21 cellular contexts compared by ENCODE assay signal in genomic region chr18:55287146-55287806, GRCh38.
DNase-seq lines count a peak whose midpoint lies in the region; ATAC-seq, FAIRE-seq and TF ChIP-seq lines count a peak whose summit lies in the region.
"Had no signal": no experiment of that assay in that cellular context is flagged by ENCODE, and none has a peak within 500 bp of the region (broad histone marks: within the 10 kb centered on the region; RNA-seq: fewer than 3 reads in every experiment).

No MANE protein-coding gene starts in this region.

- H3K18ac ChIP-seq in mesendoderm (ENCODE audit: low read length) = no peak overlapping the region

- H3K27ac Mint-ChIP-seq in HFFc6 = peak overlapping the region; percentile 75
- H3K27ac Mint-ChIP-seq: activated CD4-positive, alpha-beta memory T cell treated with anti-CD3 and anti-CD28 coated beads, Interleukin-2, amount 10 ng/mL, durations not matched to agents 7 days and 5 days; activated T-helper 2 cell treated with anti-CD3 and anti-CD28 coated beads, Interferon-gamma antibody, Interleukin-2, Interleukin-4, amounts not matched to agents 10 μg/mL and 5 μg/mL and 100 μg/mL, durations not matched to agents 14 hours and 24 hours and 36 hours had no signal

- in situ Hi-C loops in HepG2 (cut with HindIII; ENCODE audit: extremely low pct_ligation_motif_present, low pct_unique_long_range_greater_than_20kb) = no loop called here

- DNase-seq in A673 (ENCODE audit: low spot score) (no peak), HFFc6 (no peak), cerebellar cortex (ENCODE audit: low spot score) (peak; percentile 67), mesendoderm (peak; percentile 14), HepG2 (ENCODE audit: low spot score) (no peak), adrenal gland (no peak), suprapubic skin (ENCODE audit: low spot score in 2 of 2) (no peak)
- no peak for DNase-seq in activated naive CD4-positive, alpha-beta T cell treated with Interleukin-2 at 50 U/mL for 16 hours
- DNase-seq: activated CD4-positive, alpha-beta memory T cell treated with anti-CD3 and anti-CD28 coated beads, Interleukin-2, amount 10 ng/mL, durations not matched to agents 7 days and 5 days; amygdala; cortex of kidney; KG1; NCI-H1930; sigmoid colon; stimulated activated CD4-positive, alpha-beta T cell treated with anti-CD3 and anti-CD28 coated beads, Interleukin-4, amount 100 ng/mL, for 4 hours had no signal

- H3K9ac ChIP-seq in mesendoderm (ENCODE audit: low read length) (no peak overlapping the region), HepG2 (ENCODE audit: insufficient read depth, low read depth, low read length) (no peak overlapping the region)

- no peak overlapping the region for H3K4me3 ChIP-seq in A673 (ENCODE audit: low read depth, low read length, poor library complexity, severe bottlenecking)
- H3K4me3 ChIP-seq in mesendoderm (ENCODE audit: low read length) = no peak overlapping the region
- H3K4me3 ChIP-seq in HepG2 (replicated peaks in 1 of 3; ENCODE audit: insufficient read depth in 1 of 3, low read depth in 2 of 3, low read length in 3 of 3) = no peak overlapping the region
- no peak overlapping the region for H3K4me3 ChIP-seq in adrenal gland
- H3K4me3 ChIP-seq in suprapubic skin = no peak overlapping the region
- H3K4me3 ChIP-seq: lung, sigmoid colon, SJSA1 had no signal

- intact Hi-C loops in A673 (cut with micrococcal nuclease; ENCODE audit: unreplicated experiment) (no loop called here), HepG2 (cut with micrococcal nuclease; ENCODE audit: unreplicated experiment) (no loop called here), adrenal gland (cut with DNase I) (no loop called here)

- no peak overlapping the region for H3K56ac ChIP-seq in mesendoderm (ENCODE audit: low read length)

- peaks cover 6% of the 10 kb centered on the region for H3K79me1 ChIP-seq in mesendoderm (ENCODE audit: low read length)

- H3K4me2 ChIP-seq in mesendoderm (ENCODE audit: low read length) (no peak overlapping the region), HepG2 (ENCODE audit: low read depth, low read length) (no peak overlapping the region)

- no peak overlapping the region for H2AFZ ChIP-seq in HepG2 (ENCODE audit: low read length)

- no peak overlapping the region for H2BK5ac ChIP-seq in mesendoderm (ENCODE audit: low read length)

- TF ChIP-seq POLR2A in HepG2 (IDR thresholded peaks at IDR 0.05; ENCODE audit: insufficient read depth in 1 of 2, low read depth in 2 of 2, low read length in 2 of 2) (no peak), adrenal gland (IDR thresholded peaks at IDR 0.05) (no peak), suprapubic skin (IDR thresholded peaks at IDR 0.05) (no peak)

- H3K36me3 ChIP-seq in A673 (ENCODE audit: insufficient read depth, low read length, poor library complexity, severe bottlenecking) = no peaks in the 10 kb centered on the region
- no peaks in the 10 kb centered on the region for H3K36me3 ChIP-seq in mesendoderm (ENCODE audit: control insufficient read depth, insufficient read depth, low read length)
- H3K36me3 ChIP-seq in HepG2 (replicated peaks in 1 of 2; ENCODE audit: control insufficient read depth in 1 of 2, insufficient read depth in 2 of 2, low read length in 2 of 2) = no peaks in the 10 kb centered on the region
- no peaks in the 10 kb centered on the region for H3K36me3 ChIP-seq in adrenal gland (replicated peaks in 1 of 2)
- no peaks in the 10 kb centered on the region for H3K36me3 ChIP-seq in suprapubic skin
- H3K36me3 ChIP-seq: sigmoid colon, SJSA1 had no signal

- H2BK120ac ChIP-seq in mesendoderm (ENCODE audit: low read depth, low read length) = no peak overlapping the region

- BruUV-seq in A673 (replicated peaks; lab: Mats Ljungman, UMichigan) = no TSS peak
- no TSS peak for BruUV-seq in HepG2 (replicated peaks; lab: Mats Ljungman, UMichigan)

- no peaks in the 10 kb centered on the region for H3K9me3 ChIP-seq in A673 (ENCODE audit: low read depth, low read length, poor library complexity, severe bottlenecking)
- H3K9me3 ChIP-seq in HepG2 (ENCODE audit: low read length) = no peaks in the 10 kb centered on the region
- no peaks in the 10 kb centered on the region for H3K9me3 ChIP-seq in adrenal gland (replicated peaks in 1 of 3)
- no peaks in the 10 kb centered on the region for H3K9me3 ChIP-seq in suprapubic skin
- H3K9me3 ChIP-seq: sigmoid colon, SJSA1 had no signal

- CTCF ChIA-PET in A673 (lab: Charles Lee) (interaction anchor here (0.6 kb wide), 1 partner anchor 88 kb away, joined by 7 read pairs; no protein-coding TSS in a partner anchor), HepG2 (lab: Yijun Ruan, JAX; ENCODE audit: low intra/inter-chr PET ratio, low total read pairs) (no interaction called here)

- POLR2A ChIA-PET in A673 (lab: Charles Lee; ENCODE audit: low non-redundant PET) (no interaction called here), HepG2 (lab: Yijun Ruan, JAX) (no interaction called here)

- H2BK15ac ChIP-seq in mesendoderm (replicated peaks; ENCODE audit: low read depth) = no peak overlapping the region

- H3K27me3 ChIP-seq in A673 (replicated peaks; ENCODE audit: insufficient read depth, low read depth, low read length, poor library complexity) = no peaks in the 10 kb centered on the region
- H3K27me3 ChIP-seq in mesendoderm (ENCODE audit: insufficient read depth, low read length, poor library complexity) = no peaks in the 10 kb centered on the region
- H3K27me3 ChIP-seq in HepG2 (ENCODE audit: control insufficient read depth in 1 of 2, insufficient read depth in 2 of 2, low read length in 2 of 2) = no peaks in the 10 kb centered on the region; a peak in 1 of 5 replicates
- H3K27me3 ChIP-seq in adrenal gland = no peaks in the 10 kb centered on the region
- H3K27me3 ChIP-seq in suprapubic skin = no peaks in the 10 kb centered on the region
- H3K27me3 ChIP-seq: sigmoid colon, SJSA1 had no signal

- H4K20me1 ChIP-seq in HepG2 (ENCODE audit: insufficient read depth, low read length) = no peaks in the 10 kb centered on the region

- no peaks in the 10 kb centered on the region for H3K79me2 ChIP-seq in mesendoderm (ENCODE audit: control insufficient read depth, insufficient read depth, low read length)
- no peaks in the 10 kb centered on the region for H3K79me2 ChIP-seq in HepG2 (ENCODE audit: insufficient read depth, low read length)

- WGBS in mesendoderm (ENCODE audit: extremely low coverage, insufficient coverage, low lambda C conversion rate) = 100% methylated on average over 2 of the region's 11 CpGs
- WGBS in HepG2 (ENCODE audit: low lambda C conversion rate) = 16% methylated on average over 11 of the region's 11 CpGs
- 60 to 78% (median 70%) methylated on average over 11 of the region's 11 CpGs for WGBS in adrenal gland, 4 donors
- WGBS in suprapubic skin = 28% methylated on average over 11 of the region's 11 CpGs

- H4K5ac ChIP-seq in mesendoderm (ENCODE audit: low read length) = no peak overlapping the region

- no peaks in the 10 kb centered on the region; the same call in 1 of the 2 replicates for H3K36me3 Mint-ChIP-seq in HFFc6 (ENCODE audit: low read depth)

- TF ChIP-seq RAD21 in HepG2 (CRISPR knock-in tag; IDR thresholded peaks at IDR 0.05) = no peak

- no peak for ATAC-seq in HepG2

- TF ChIP-seq CTCF in A673 (conservative IDR thresholded peaks at IDR 0.05; ENCODE audit: low read depth, low read length) = no peak
- TF ChIP-seq CTCF in HFFc6 (IDR thresholded peaks at IDR 0.05) = no peak
- no peak for TF ChIP-seq CTCF in HepG2 (CRISPR knock-in tag; IDR thresholded peaks at IDR 0.05)
- TF ChIP-seq CTCF in adrenal gland (IDR thresholded peaks at IDR 0.05) = no peak
- no peak for TF ChIP-seq CTCF in suprapubic skin (IDR thresholded peaks at IDR 0.05)

- no peak overlapping the region for H3K4ac ChIP-seq in mesendoderm (ENCODE audit: low read depth, low read length)

- H3K27me3 Mint-ChIP-seq in HFFc6 (ENCODE audit: insufficient read depth) = no peaks in the 10 kb centered on the region; the same call in 1 of the 2 replicates

- H3K23ac ChIP-seq in mesendoderm (ENCODE audit: low read length) = no peak overlapping the region

- no peak for FAIRE-seq in HepG2 (lab: Jason Lieb, UNC)
- FAIRE-seq: H54, urothelium cell line had no signal

- H4K8ac ChIP-seq in mesendoderm (ENCODE audit: low read depth, low read length) = no peak overlapping the region

- H3K9me3 Mint-ChIP-seq in HFFc6 = no peaks in the 10 kb centered on the region
- H3K9me3 Mint-ChIP-seq: activated CD4-positive, alpha-beta memory T cell treated with anti-CD3 and anti-CD28 coated beads, Interleukin-2, amount 10 ng/mL, durations not matched to agents 7 days and 5 days; activated T-helper 2 cell treated with anti-CD3 and anti-CD28 coated beads, Interferon-gamma antibody, Interleukin-2, Interleukin-4, amounts not matched to agents 10 μg/mL and 5 μg/mL and 100 μg/mL, durations not matched to agents 14 hours and 24 hours and 36 hours; neural crest cell had no signal

- H3K27ac ChIP-seq in A673 (ENCODE audit: low read depth, low read length, poor library complexity, severe bottlenecking) (peak overlapping the region; percentile 43), mesendoderm (ENCODE audit: low read depth, low read length) (no peak overlapping the region), HepG2 (ENCODE audit: extremely low read length, insufficient read depth, low read length) (no peak overlapping the region), adrenal gland (no peak overlapping the region), suprapubic skin (no peak overlapping the region)
- H3K27ac ChIP-seq: SJSA1 had no signal

- peaks cover 79% of the 10 kb centered on the region for H3K4me1 Mint-ChIP-seq in HFFc6 (ENCODE audit: low read depth)
- H3K4me1 Mint-ChIP-seq: activated CD4-positive, alpha-beta memory T cell treated with anti-CD3 and anti-CD28 coated beads, Interleukin-2, amount 10 ng/mL, durations not matched to agents 7 days and 5 days had no signal

- H3K4me1 ChIP-seq in A673 (ENCODE audit: insufficient read depth, low read length, poor library complexity, severe bottlenecking) = peaks cover 33% of the 10 kb centered on the region
- H3K4me1 ChIP-seq in mesendoderm (ENCODE audit: control insufficient read depth, low read depth, low read length) = no peaks in the 10 kb centered on the region
- no peaks in the 10 kb centered on the region for H3K4me1 ChIP-seq in HepG2 (ENCODE audit: insufficient read depth, low read length)
- peaks cover 0 to 53% of the 10 kb centered on the region in 2 donors for H3K4me1 ChIP-seq in adrenal gland (replicated peaks in 1 of 2)
- peaks cover 20% of the 10 kb centered on the region for H3K4me1 ChIP-seq in suprapubic skin

- peak overlapping the region; percentile 56 for H3K4me3 Mint-ChIP-seq in HFFc6
- H3K4me3 Mint-ChIP-seq: activated CD4-positive, alpha-beta memory T cell treated with anti-CD3 and anti-CD28 coated beads, Interleukin-2, amount 10 ng/mL, durations not matched to agents 7 days and 5 days; neural crest cell had no signal

- no peak overlapping the region for H2AK5ac ChIP-seq in mesendoderm (ENCODE audit: low read length)

- TF ChIP-seq EP300 in HepG2 (IDR thresholded peaks at IDR 0.05; ENCODE audit: low read depth in 2 of 2, low read length in 2 of 2) = no peak
- TF ChIP-seq EP300 in HepG2 (CRISPR knock-in tag; IDR thresholded peaks at IDR 0.05; ENCODE audit: borderline replicate concordance) = no peak
- no peak for TF ChIP-seq EP300 in suprapubic skin (IDR thresholded peaks at IDR 0.05)

TF ChIP-seq in HepG2, 621 proteins besides CTCF, POLR2A, EP300 and RAD21:
- TF ChIP-seq ZNF660 (CRISPR knock-in tag; IDR thresholded peaks at IDR 0.05; ENCODE audit: borderline replicate concordance, low read depth) = no peak
TF ChIP-seq in HepG2: peak in this region for 0.

Comparison
In these comparisons a context has a peak if more than half of its experiments do, and no peak if none do; other contexts are left out.
1. DNase-seq: peak in cerebellar cortex (single experiment) and mesendoderm (single experiment); none in A673 (single experiment), HFFc6 (single experiment), HepG2 (single experiment), adrenal gland (0 of 7), suprapubic skin (0 of 2) and activated naive CD4-positive, alpha-beta T cell treated with Interleukin-2 at 50 U/mL for 16 hours (single experiment).